ENCODE assay signal across 9 cellular contexts in the genomic region with DNA sequence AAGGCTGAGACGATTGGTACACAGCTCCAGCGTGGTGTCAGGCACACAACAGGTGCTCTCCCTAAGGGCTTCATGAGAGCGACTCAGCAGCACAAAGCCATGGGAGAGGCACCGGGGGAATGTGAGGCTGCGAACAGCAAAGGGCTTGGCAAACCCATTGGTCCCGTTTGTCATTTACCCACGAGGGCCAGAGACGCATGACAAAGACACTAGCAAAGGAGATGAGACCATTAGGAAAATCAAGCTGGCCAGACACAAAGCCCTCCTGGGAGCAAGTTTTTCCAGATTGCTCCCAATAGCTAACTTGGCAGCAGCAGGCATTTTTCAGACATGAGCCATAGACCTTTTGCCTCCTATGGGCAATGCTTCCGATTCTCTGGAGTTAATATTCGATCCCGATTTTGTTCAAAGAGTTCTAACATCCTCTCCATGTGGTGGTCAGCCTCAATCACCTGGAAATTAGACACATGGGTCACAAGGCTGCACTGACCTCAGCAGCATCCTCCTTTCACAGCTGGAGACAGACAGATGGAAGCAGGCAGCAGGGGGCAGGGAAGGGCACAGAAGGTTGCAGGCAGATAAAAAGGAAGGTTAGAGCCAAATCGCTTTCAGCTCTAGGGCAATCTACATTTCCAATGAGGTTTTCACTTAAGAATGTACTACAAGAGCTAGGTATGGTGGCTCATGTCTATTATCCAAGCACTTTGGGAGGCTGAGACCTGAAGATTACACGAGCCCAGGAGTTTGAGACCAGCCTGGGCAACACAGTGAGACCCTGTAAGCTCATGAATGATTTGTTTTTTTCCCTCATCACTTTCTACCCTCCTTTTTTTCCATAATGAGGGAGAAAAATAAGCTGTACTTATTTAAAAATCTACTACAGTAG. TPM values are rescaled to one million over a fixed set of nuclear protein-coding genes. Genes with fewer than 3 reads are reported as not detected.
DNase-seq lines count a peak whose midpoint lies in the region; ATAC-seq and TF ChIP-seq lines count a peak whose summit lies in the region.
"Had no signal": no experiment of that assay in that cellular context is flagged by ENCODE, and none has a peak within 500 bp of the region (broad histone marks: within the 10 kb centered on the region; RNA-seq: fewer than 3 reads in every experiment).

No MANE protein-coding gene starts in this region.

- ATAC-seq in Right ventricle myocardium inferior (peak; percentile 2), aorta (ENCODE audit: low FRiP score) (peak; percentile 50), GM19324 (IDR thresholded peaks at IDR 0.05; ENCODE audit: low FRiP score, unreplicated experiment) (no peak)
- ATAC-seq: T-cell had no signal

- H3K4me1 ChIP-seq in mammary epithelial cell (ENCODE audit: insufficient read depth, low read length) (peaks cover 74% of the 10 kb centered on the region), aorta (ENCODE audit: control insufficient read depth in 1 of 2, insufficient read depth in 2 of 2, low read length in 2 of 2) (peaks cover 3 to 9% of the 10 kb centered on the region in 2 donors)

- dilution Hi-C loops in mammary epithelial cell (cut with HindIII; ENCODE audit: low sequenced_read_pairs) = loop anchor here (5.0 kb wide), 1 partner anchor 70 kb away; no protein-coding TSS in a partner anchor

- peak in 1 of 2 donors; percentile 29 for TF ChIP-seq CTCF in mammary epithelial cell (conservative IDR thresholded peaks at IDR 0.05 in 1 of 2, IDR thresholded peaks at IDR 0.05 in 1 of 2; ENCODE audit: extremely low read depth in 1 of 2, insufficient read depth in 1 of 2, low read depth in 1 of 2, low read length in 2 of 2)

- intact Hi-C loops in Right ventricle myocardium inferior (cut with DNase I) = no loop called here
- intact Hi-C loops in cardiac septum (cut with DNase I) = loop anchor here (5.0 kb wide), 1 partner anchor 105 kb away; no protein-coding TSS in a partner anchor
- intact Hi-C loops in mammary epithelial cell (cut with micrococcal nuclease) = no loop called here
- intact Hi-C loops in aorta (cut with DNase I) = no loop called here

- H3K27me3 ChIP-seq in mammary epithelial cell (ENCODE audit: insufficient read depth, low read length) = no peaks in the 10 kb centered on the region
- no peaks in the 10 kb centered on the region for H3K27me3 ChIP-seq in layer of hippocampus (ENCODE audit: control insufficient read depth, insufficient read depth, low read length)
- H3K27me3 ChIP-seq in aorta (ENCODE audit: control insufficient read depth in 1 of 2, insufficient read depth in 2 of 2, low read length in 1 of 2) = no peaks in the 10 kb centered on the region

- no TSS peak for BruUV-seq in mammary epithelial cell (replicated peaks; lab: Mats Ljungman, UMichigan)

- H3K79me2 ChIP-seq in mammary epithelial cell (ENCODE audit: insufficient read depth, low read length) = no peaks in the 10 kb centered on the region

- H3K36me3 ChIP-seq in mammary epithelial cell (ENCODE audit: insufficient read depth, low read length) = no peaks in the 10 kb centered on the region
- no peaks in the 10 kb centered on the region for H3K36me3 ChIP-seq in aorta (ENCODE audit: control insufficient read depth in 1 of 2, insufficient read depth in 2 of 2, low read length in 1 of 2)

- H4K20me1 ChIP-seq in mammary epithelial cell (ENCODE audit: insufficient read depth, low read length) = no peaks in the 10 kb centered on the region

- DNase-seq in Right ventricle myocardium inferior (ENCODE audit: missing footprints) = no peak
- no peak for DNase-seq in cardiac septum (ENCODE audit: low spot score)
- peak; percentile 71 for DNase-seq in mammary epithelial cell
- peak in 1 of 2 donors; percentile 69 for DNase-seq in aorta
- DNase-seq in NCI-H2107 treated with DMSO at 0.1 percent for 48 hours (lab: John Stamatoyannopoulos, UW; ENCODE audit: unreplicated experiment) = no peak
- no peak for DNase-seq in UCSD-AML1 (lab: John Stamatoyannopoulos, UW; ENCODE audit: unreplicated experiment)

- H3K9me3 ChIP-seq in mammary epithelial cell (replicated peaks; ENCODE audit: insufficient read depth, low read length) = no peaks in the 10 kb centered on the region
- H3K9me3 ChIP-seq in aorta (ENCODE audit: control insufficient read depth, low read length) = no peaks in the 10 kb centered on the region

- WGBS in mammary epithelial cell (ENCODE audit: low coverage, missing lambda C conversion rate) = 9% methylated on average over 13 of the region's 13 CpGs
- WGBS in aorta, 2 donors = 9 to 11% methylated on average over 13 of the region's 13 CpGs

- CTCF ChIA-PET in mammary epithelial cell (lab: Charles Lee; ENCODE audit: low non-redundant PET) = interaction anchor here (0.9 to 1.2 kb wide), 3 partner anchors 9 to 105 kb away, joined by 3 to 5 read pairs (median 5); no protein-coding TSS in a partner anchor

- H3K4me3 ChIP-seq in mammary epithelial cell (replicated peaks in 1 of 3; ENCODE audit: insufficient read depth in 1 of 3, low read depth in 2 of 3, low read length in 3 of 3) (no peak overlapping the region), aorta (ENCODE audit: low read length in 2 of 2) (no peak overlapping the region)

- peak overlapping the region; percentile 65 for H3K4me2 ChIP-seq in mammary epithelial cell (ENCODE audit: insufficient read depth, low read depth, low read length)

- H3K9ac ChIP-seq in mammary epithelial cell (ENCODE audit: insufficient read depth, low read length) = no peak overlapping the region

- H3K27ac ChIP-seq in mammary epithelial cell (ENCODE audit: insufficient read depth, low read depth, low read length) (peak overlapping the region; percentile 52), layer of hippocampus (ENCODE audit: low read depth, low read length) (peak overlapping the region; percentile 55), aorta (ENCODE audit: low read depth in 1 of 2, low read length in 2 of 2) (peak overlapping the region; percentile 77 to 97)

- in situ Hi-C loops in mammary epithelial cell (cut with MboI; ENCODE audit: low sequenced_read_pairs in 2 of 2) = no loop called here

- H2AFZ ChIP-seq in mammary epithelial cell (ENCODE audit: low read depth, low read length) = peak overlapping the region; percentile 14

RNA-seq across cellular contexts. Expression of gene TK2, which starts 38.1 kb away (rescaled TPM):
- total RNA-seq in Right ventricle myocardium inferior (18.6 TPM), cardiac septum (23.4 TPM), mammary epithelial cell (10 to 100 TPM; 34.4 to 41.2 TPM), aorta (10 to 100 TPM; 27.4 to 43.4 TPM)
- polyA plus RNA-seq in mammary epithelial cell (15.7 TPM), aorta (10 to 100 TPM; 18.9 to 30.3 TPM)
- polyA minus RNA-seq in mammary epithelial cell = 26.2 TPM

RNA-seq across cellular contexts. Expression of gene CKLF, which starts 40.5 kb away (rescaled TPM):
- total RNA-seq in Right ventricle myocardium inferior = 14.7 TPM
- total RNA-seq in cardiac septum = 10.5 TPM
- total RNA-seq in mammary epithelial cell = 10 to 100 TPM; 26.8 to 46.6 TPM
- 108 TPM for polyA plus RNA-seq in mammary epithelial cell
- polyA minus RNA-seq in mammary epithelial cell = 17.3 TPM
- 10 to 100 TPM; 23.4 to 44.4 TPM for total RNA-seq in aorta
- 10 to 100 TPM; 19.9 to 45.0 TPM for polyA plus RNA-seq in aorta

RNA-seq across cellular contexts. Expression of gene CMTM1, which starts 54.4 kb away (rescaled TPM):
- 0.92 TPM for total RNA-seq in Right ventricle myocardium inferior
- 1.3 TPM for total RNA-seq in cardiac septum
- 1 to 10 TPM; 2.7 to 2.8 TPM for total RNA-seq in mammary epithelial cell
- polyA plus RNA-seq in mammary epithelial cell = 1.5 TPM
- not detected for polyA minus RNA-seq in mammary epithelial cell
- 1 to 10 TPM; 1.7 to 7.3 TPM for total RNA-seq in aorta
- 1 to 10 TPM in 1 of 2 donors, not detected in 1; 2.6 TPM for polyA plus RNA-seq in aorta
